In genomic region chr9:133153227-133154096, GRCh38 we compare ENCODE assay signal across 1 cellular context.
A peak's percentile ranks its signal among the peaks of the same experiment; 100 is the strongest.
TF ChIP-seq lines count a peak whose summit lies in the region.

No MANE protein-coding gene starts in this region.

TF ChIP-seq in HepG2, 621 proteins besides CTCF, POLR2A, EP300 and RAD21 (continued from another document):
- TF ChIP-seq THRA (CRISPR knock-in tag; IDR thresholded peaks at IDR 0.05; ENCODE audit: borderline replicate concordance) (no peak), GRHL1 (CRISPR knock-in tag; conservative IDR thresholded peaks at IDR 0.05) (no peak), ZBTB40 (IDR thresholded peaks at IDR 0.05) (no peak), ZBTB40 (CRISPR knock-in tag; IDR thresholded peaks at IDR 0.05) (no peak), ZNF713 (CRISPR knock-in tag; IDR thresholded peaks at IDR 0.05) (no peak), ZBTB2 (CRISPR knock-in tag; IDR thresholded peaks at IDR 0.05; ENCODE audit: low read depth) (no peak), ZFY (CRISPR knock-in tag; IDR thresholded peaks at IDR 0.05) (peak; percentile 56), SIN3B (IDR thresholded peaks at IDR 0.05; ENCODE audit: low read length) (no peak), CREB3 (CRISPR knock-in tag; IDR thresholded peaks at IDR 0.05) (no peak), ZNF20 (CRISPR knock-in tag; IDR thresholded peaks at IDR 0.05) (no peak), ZNF484 (CRISPR knock-in tag; IDR thresholded peaks at IDR 0.05; ENCODE audit: borderline replicate concordance, low read depth) (no peak), ZSCAN21 (CRISPR knock-in tag; IDR thresholded peaks at IDR 0.05; ENCODE audit: borderline replicate concordance) (peak; percentile 85)
